1 cellular context compared by ENCODE assay signal in the genomic region with DNA sequence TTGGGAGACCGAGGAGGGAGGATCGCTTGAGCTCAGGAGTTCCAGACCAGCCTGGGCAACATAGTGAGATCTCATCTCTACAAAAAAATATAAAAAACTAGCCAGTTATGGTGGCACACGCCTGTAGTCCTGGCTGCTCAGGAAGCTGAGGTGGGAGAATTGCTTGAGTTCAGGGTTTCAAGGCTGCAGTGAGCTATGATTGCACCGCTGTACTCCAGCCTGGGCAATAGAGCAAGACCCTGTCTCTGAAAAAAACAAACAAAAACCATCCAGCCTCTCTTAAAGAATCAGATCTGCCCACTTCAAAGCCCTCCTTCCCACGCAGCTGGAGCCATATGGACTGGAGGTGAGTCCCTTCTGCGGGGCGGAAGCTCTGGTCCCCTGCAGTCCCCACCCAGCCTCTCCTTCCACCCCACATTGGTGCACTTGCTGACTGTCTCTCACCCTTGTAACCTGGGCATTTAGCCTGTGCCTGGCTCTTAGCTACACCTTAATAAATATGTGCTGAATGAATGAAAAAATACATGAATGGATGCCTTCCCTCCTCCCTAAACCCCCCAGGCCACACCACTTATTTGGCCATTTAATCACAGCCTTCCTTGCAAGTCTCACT.
TF ChIP-seq lines count a peak whose summit lies in the region.

No MANE protein-coding gene starts in this region.

TF ChIP-seq in HepG2, 621 proteins besides CTCF, POLR2A, EP300 and RAD21:
- no peak for TF ChIP-seq PTBP1 (IDR thresholded peaks at IDR 0.05; ENCODE audit: low read depth, low read length, poor library complexity, severe bottlenecking)
- TF ChIP-seq ZNF557 (CRISPR knock-in tag; IDR thresholded peaks at IDR 0.05): no peak
- TF ChIP-seq ZKSCAN5 (CRISPR knock-in tag; IDR thresholded peaks at IDR 0.05): no peak
- no peak for TF ChIP-seq ZNF816 (CRISPR knock-in tag; IDR thresholded peaks at IDR 0.05; ENCODE audit: borderline replicate concordance)
- TF ChIP-seq SAP130 (CRISPR knock-in tag; IDR thresholded peaks at IDR 0.05; ENCODE audit: low read depth): no peak
- TF ChIP-seq ZNF563 (CRISPR knock-in tag; IDR thresholded peaks at IDR 0.05): no peak
- TF ChIP-seq ZNF670 (CRISPR knock-in tag; IDR thresholded peaks at IDR 0.05; ENCODE audit: borderline replicate concordance): no peak
- no peak for TF ChIP-seq HNF4G (IDR thresholded peaks at IDR 0.05; ENCODE audit: borderline replicate concordance, low read depth, low read length)
- TF ChIP-seq HNF4G (CRISPR knock-in tag; IDR thresholded peaks at IDR 0.05; ENCODE audit: borderline replicate concordance, low read depth): no peak
- no peak for TF ChIP-seq FOXK2 (IDR thresholded peaks at IDR 0.05)
- 0 out of 2 replicates have a peak, but pooled peaks have one; percentile 9 for TF ChIP-seq ZNF629 (CRISPR knock-in tag; conservative IDR thresholded peaks at IDR 0.05)
- no peak for TF ChIP-seq ZNF24 (IDR thresholded peaks at IDR 0.05)
- TF ChIP-seq FOXA3 (CRISPR knock-in tag; IDR thresholded peaks at IDR 0.05): no peak
- no peak for TF ChIP-seq TBX3 (IDR thresholded peaks at IDR 0.05; ENCODE audit: borderline replicate concordance)
- TF ChIP-seq NCOR1 (IDR thresholded peaks at IDR 0.05; ENCODE audit: borderline replicate concordance, low read length): no peak
- TF ChIP-seq ZBTB42 (CRISPR knock-in tag; IDR thresholded peaks at IDR 0.05): no peak
- TF ChIP-seq ZNF3 (CRISPR knock-in tag; IDR thresholded peaks at IDR 0.05): peak; percentile 82; the same call in 1 of the 2 replicates
- TF ChIP-seq BRD4 (CRISPR knock-in tag; IDR thresholded peaks at IDR 0.05): no peak
- no peak for TF ChIP-seq KDM4B (CRISPR knock-in tag; IDR thresholded peaks at IDR 0.05)
- TF ChIP-seq GABPB1 (CRISPR knock-in tag; IDR thresholded peaks at IDR 0.05): peak; percentile 5; the same call in 1 of the 2 replicates
- TF ChIP-seq ZNF121 (CRISPR knock-in tag; IDR thresholded peaks at IDR 0.05): peak; percentile 98
- no peak for TF ChIP-seq ZNF143 (CRISPR knock-in tag; IDR thresholded peaks at IDR 0.05)
- no peak for TF ChIP-seq JARID2 (CRISPR knock-in tag; IDR thresholded peaks at IDR 0.05; ENCODE audit: insufficient replicate concordance)
- TF ChIP-seq, protein P1, sequence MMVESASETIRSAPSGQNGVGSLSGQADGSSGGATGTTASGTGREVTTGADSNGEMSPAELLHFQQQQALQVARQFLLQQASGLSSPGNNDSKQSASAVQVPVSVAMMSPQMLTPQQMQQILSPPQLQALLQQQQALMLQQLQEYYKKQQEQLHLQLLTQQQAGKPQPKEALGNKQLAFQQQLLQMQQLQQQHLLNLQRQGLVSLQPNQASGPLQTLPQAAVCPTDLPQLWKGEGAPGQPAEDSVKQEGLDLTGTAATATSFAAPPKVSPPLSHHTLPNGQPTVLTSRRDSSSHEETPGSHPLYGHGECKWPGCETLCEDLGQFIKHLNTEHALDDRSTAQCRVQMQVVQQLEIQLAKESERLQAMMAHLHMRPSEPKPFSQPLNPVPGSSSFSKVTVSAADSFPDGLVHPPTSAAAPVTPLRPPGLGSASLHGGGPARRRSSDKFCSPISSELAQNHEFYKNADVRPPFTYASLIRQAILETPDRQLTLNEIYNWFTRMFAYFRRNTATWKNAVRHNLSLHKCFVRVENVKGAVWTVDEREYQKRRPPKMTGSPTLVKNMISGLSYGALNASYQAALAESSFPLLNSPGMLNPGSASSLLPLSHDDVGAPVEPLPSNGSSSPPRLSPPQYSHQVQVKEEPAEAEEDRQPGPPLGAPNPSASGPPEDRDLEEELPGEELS (CRISPR knock-in tag; IDR thresholded peaks at IDR 0.05): 0 out of 2 replicates have a peak, but pooled peaks have one; percentile 7
- TF ChIP-seq, protein P2, sequence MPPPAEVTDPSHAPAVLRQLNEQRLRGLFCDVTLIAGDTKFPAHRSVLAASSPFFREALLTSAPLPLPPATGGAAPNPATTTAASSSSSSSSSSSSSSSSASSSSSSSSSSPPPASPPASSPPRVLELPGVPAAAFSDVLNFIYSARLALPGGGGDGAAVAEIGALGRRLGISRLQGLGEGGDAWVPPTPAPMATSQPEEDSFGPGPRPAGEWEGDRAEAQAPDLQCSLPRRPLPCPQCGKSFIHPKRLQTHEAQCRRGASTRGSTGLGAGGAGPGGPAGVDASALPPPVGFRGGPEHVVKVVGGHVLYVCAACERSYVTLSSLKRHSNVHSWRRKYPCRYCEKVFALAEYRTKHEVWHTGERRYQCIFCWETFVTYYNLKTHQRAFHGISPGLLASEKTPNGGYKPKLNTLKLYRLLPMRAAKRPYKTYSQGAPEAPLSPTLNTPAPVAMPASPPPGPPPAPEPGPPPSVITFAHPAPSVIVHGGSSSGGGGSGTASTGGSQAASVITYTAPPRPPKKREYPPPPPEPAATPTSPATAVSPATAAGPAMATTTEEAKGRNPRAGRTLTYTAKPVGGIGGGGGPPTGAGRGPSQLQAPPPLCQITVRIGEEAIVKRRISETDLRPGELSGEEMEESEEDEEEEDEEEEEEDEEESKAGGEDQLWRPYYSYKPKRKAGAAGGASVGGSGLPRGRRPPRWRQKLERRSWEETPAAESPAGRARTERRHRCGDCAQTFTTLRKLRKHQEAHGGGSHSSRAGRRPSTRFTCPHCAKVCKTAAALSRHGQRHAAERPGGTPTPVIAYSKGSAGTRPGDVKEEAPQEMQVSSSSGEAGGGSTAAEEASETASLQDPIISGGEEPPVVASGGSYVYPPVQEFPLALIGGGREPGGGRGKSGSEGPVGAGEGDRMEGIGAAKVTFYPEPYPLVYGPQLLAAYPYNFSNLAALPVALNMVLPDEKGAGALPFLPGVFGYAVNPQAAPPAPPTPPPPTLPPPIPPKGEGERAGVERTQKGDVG (CRISPR knock-in tag; IDR thresholded peaks at IDR 0.05; ENCODE audit: borderline replicate concordance): no peak
- TF ChIP-seq, protein P3, sequence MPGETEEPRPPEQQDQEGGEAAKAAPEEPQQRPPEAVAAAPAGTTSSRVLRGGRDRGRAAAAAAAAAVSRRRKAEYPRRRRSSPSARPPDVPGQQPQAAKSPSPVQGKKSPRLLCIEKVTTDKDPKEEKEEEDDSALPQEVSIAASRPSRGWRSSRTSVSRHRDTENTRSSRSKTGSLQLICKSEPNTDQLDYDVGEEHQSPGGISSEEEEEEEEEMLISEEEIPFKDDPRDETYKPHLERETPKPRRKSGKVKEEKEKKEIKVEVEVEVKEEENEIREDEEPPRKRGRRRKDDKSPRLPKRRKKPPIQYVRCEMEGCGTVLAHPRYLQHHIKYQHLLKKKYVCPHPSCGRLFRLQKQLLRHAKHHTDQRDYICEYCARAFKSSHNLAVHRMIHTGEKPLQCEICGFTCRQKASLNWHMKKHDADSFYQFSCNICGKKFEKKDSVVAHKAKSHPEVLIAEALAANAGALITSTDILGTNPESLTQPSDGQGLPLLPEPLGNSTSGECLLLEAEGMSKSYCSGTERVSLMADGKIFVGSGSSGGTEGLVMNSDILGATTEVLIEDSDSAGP (CRISPR knock-in tag; IDR thresholded peaks at IDR 0.05; ENCODE audit: borderline replicate concordance): peak; percentile 19; the same call in 1 of the 2 replicates
- TF ChIP-seq SIX4 (CRISPR knock-in tag; IDR thresholded peaks at IDR 0.05): no peak
- TF ChIP-seq KLF16 (CRISPR knock-in tag; IDR thresholded peaks at IDR 0.05): no peak
- TF ChIP-seq ZNF720 (CRISPR knock-in tag; IDR thresholded peaks at IDR 0.05): no peak
- no peak for TF ChIP-seq NR3C1 (CRISPR knock-in tag; IDR thresholded peaks at IDR 0.05)
- no peak for TF ChIP-seq ZNF652 (CRISPR knock-in tag; IDR thresholded peaks at IDR 0.05; ENCODE audit: borderline replicate concordance, low read depth)
- no peak for TF ChIP-seq KMT2B (CRISPR knock-in tag; IDR thresholded peaks at IDR 0.05)
- no peak for TF ChIP-seq SOX6 (IDR thresholded peaks at IDR 0.05)
- no peak for TF ChIP-seq SOX6 (CRISPR knock-in tag; IDR thresholded peaks at IDR 0.05)
- TF ChIP-seq, protein P4, sequence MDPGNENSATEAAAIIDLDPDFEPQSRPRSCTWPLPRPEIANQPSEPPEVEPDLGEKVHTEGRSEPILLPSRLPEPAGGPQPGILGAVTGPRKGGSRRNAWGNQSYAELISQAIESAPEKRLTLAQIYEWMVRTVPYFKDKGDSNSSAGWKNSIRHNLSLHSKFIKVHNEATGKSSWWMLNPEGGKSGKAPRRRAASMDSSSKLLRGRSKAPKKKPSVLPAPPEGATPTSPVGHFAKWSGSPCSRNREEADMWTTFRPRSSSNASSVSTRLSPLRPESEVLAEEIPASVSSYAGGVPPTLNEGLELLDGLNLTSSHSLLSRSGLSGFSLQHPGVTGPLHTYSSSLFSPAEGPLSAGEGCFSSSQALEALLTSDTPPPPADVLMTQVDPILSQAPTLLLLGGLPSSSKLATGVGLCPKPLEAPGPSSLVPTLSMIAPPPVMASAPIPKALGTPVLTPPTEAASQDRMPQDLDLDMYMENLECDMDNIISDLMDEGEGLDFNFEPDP (CRISPR knock-in tag; conservative IDR thresholded peaks at IDR 0.05): 0 out of 2 replicates have a peak, but pooled peaks have one; percentile 62
- no peak for TF ChIP-seq ZNF235 (CRISPR knock-in tag; IDR thresholded peaks at IDR 0.05; ENCODE audit: borderline replicate concordance)
- no peak for TF ChIP-seq ZNF501 (CRISPR knock-in tag; IDR thresholded peaks at IDR 0.05)
- TF ChIP-seq SP140L (CRISPR knock-in tag; IDR thresholded peaks at IDR 0.05; ENCODE audit: borderline replicate concordance): no peak
- TF ChIP-seq, protein P5, sequence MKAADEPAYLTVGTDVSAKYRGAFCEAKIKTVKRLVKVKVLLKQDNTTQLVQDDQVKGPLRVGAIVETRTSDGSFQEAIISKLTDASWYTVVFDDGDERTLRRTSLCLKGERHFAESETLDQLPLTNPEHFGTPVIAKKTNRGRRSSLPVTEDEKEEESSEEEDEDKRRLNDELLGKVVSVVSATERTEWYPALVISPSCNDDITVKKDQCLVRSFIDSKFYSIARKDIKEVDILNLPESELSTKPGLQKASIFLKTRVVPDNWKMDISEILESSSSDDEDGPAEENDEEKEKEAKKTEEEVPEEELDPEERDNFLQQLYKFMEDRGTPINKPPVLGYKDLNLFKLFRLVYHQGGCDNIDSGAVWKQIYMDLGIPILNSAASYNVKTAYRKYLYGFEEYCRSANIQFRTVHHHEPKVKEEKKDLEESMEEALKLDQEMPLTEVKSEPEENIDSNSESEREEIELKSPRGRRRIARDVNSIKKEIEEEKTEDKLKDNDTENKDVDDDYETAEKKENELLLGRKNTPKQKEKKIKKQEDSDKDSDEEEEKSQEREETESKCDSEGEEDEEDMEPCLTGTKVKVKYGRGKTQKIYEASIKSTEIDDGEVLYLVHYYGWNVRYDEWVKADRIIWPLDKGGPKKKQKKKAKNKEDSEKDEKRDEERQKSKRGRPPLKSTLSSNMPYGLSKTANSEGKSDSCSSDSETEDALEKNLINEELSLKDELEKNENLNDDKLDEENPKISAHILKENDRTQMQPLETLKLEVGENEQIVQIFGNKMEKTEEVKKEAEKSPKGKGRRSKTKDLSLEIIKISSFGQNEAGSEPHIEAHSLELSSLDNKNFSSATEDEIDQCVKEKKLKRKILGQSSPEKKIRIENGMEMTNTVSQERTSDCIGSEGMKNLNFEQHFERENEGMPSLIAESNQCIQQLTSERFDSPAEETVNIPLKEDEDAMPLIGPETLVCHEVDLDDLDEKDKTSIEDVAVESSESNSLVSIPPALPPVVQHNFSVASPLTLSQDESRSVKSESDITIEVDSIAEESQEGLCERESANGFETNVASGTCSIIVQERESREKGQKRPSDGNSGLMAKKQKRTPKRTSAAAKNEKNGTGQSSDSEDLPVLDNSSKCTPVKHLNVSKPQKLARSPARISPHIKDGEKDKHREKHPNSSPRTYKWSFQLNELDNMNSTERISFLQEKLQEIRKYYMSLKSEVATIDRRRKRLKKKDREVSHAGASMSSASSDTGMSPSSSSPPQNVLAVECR (CRISPR knock-in tag; IDR thresholded peaks at IDR 0.05; ENCODE audit: borderline replicate concordance): no peak
- no peak for TF ChIP-seq EEA1 (CRISPR knock-in tag; IDR thresholded peaks at IDR 0.05; ENCODE audit: borderline replicate concordance)
- no peak for TF ChIP-seq PHF21A (CRISPR knock-in tag; IDR thresholded peaks at IDR 0.05)
- TF ChIP-seq HOXA3 (CRISPR knock-in tag; IDR thresholded peaks at IDR 0.05): no peak
- no peak for TF ChIP-seq NR2F2 (IDR thresholded peaks at IDR 0.05; ENCODE audit: borderline replicate concordance, low read depth)
- no peak for TF ChIP-seq WIZ (CRISPR knock-in tag; IDR thresholded peaks at IDR 0.05)
- no peak for TF ChIP-seq ZNF567 (CRISPR knock-in tag; IDR thresholded peaks at IDR 0.05; ENCODE audit: borderline replicate concordance)
- no peak for TF ChIP-seq NFE2 (CRISPR knock-in tag; IDR thresholded peaks at IDR 0.05)
- no peak for TF ChIP-seq MLLT10 (CRISPR knock-in tag; IDR thresholded peaks at IDR 0.05)
